ENCODE assay signal across 1 cellular context in the genomic region with DNA sequence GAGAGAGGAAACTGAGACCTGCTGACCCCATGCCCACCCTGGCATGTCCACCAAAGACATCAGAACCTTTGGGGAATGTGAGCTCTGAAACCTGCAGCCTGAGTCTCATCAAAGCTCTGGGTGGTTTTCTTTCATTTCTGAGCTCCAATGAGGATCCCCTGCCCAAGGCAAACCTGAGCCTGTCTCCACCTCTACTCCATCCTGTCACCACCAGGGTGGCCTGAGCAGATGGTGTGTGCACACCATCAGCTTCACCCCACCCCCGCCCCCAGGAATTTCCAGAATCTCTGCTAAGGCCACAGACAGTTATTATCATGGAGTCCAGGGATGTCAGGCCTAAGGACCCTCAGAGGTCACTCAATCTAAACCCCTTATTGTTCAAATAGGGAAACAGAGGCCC.
TF ChIP-seq lines count a peak whose summit lies in the region.

No MANE protein-coding gene starts in this region.

TF ChIP-seq in K562, 482 proteins besides CTCF, POLR2A, EP300 and RAD21 (continued from another document):
- TF ChIP-seq THRA (IDR thresholded peaks at IDR 0.05) (no peak), MTA2 (IDR thresholded peaks at IDR 0.05; ENCODE audit: low read depth) (no peak), SMC3 (conservative IDR thresholded peaks at IDR 0.05; ENCODE audit: insufficient read depth, low read depth, low read length) (no peak), KDM4B (IDR thresholded peaks at IDR 0.05; ENCODE audit: borderline replicate concordance in 2 of 2, low read depth in 1 of 2) (no peak), MAZ (CRISPR knock-in tag; conservative IDR thresholded peaks at IDR 0.05 in 1 of 2, IDR thresholded peaks at IDR 0.05 in 1 of 2) (peak in 1 of 2 experiments; percentile 74; a peak in 2 of 4 replicates), TEAD1 (CRISPR knock-in tag; IDR thresholded peaks at IDR 0.05) (peak in 1 of 2 experiments; percentile 48; a peak in 2 of 4 replicates), TEAD2 (tag; IDR thresholded peaks at IDR 0.05) (peak; percentile 87), BRF2 (IDR thresholded peaks at IDR 0.05; ENCODE audit: borderline replicate concordance, insufficient read depth, insufficient read length) (no peak), BRD4 (IDR thresholded peaks at IDR 0.05) (no peak), TEAD4 (IDR thresholded peaks at IDR 0.05; ENCODE audit: low read length) (peak; percentile 72), TEAD4 (CRISPR knock-in tag; IDR thresholded peaks at IDR 0.05; ENCODE audit: borderline replicate concordance) (no peak)
- TF ChIP-seq, protein P1, sequence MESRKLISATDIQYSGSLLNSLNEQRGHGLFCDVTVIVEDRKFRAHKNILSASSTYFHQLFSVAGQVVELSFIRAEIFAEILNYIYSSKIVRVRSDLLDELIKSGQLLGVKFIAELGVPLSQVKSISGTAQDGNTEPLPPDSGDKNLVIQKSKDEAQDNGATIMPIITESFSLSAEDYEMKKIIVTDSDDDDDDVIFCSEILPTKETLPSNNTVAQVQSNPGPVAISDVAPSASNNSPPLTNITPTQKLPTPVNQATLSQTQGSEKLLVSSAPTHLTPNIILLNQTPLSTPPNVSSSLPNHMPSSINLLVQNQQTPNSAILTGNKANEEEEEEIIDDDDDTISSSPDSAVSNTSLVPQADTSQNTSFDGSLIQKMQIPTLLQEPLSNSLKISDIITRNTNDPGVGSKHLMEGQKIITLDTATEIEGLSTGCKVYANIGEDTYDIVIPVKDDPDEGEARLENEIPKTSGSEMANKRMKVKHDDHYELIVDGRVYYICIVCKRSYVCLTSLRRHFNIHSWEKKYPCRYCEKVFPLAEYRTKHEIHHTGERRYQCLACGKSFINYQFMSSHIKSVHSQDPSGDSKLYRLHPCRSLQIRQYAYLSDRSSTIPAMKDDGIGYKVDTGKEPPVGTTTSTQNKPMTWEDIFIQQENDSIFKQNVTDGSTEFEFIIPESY (CRISPR knock-in tag; IDR thresholded peaks at IDR 0.05) = no peak
- TF ChIP-seq, protein P2, sequence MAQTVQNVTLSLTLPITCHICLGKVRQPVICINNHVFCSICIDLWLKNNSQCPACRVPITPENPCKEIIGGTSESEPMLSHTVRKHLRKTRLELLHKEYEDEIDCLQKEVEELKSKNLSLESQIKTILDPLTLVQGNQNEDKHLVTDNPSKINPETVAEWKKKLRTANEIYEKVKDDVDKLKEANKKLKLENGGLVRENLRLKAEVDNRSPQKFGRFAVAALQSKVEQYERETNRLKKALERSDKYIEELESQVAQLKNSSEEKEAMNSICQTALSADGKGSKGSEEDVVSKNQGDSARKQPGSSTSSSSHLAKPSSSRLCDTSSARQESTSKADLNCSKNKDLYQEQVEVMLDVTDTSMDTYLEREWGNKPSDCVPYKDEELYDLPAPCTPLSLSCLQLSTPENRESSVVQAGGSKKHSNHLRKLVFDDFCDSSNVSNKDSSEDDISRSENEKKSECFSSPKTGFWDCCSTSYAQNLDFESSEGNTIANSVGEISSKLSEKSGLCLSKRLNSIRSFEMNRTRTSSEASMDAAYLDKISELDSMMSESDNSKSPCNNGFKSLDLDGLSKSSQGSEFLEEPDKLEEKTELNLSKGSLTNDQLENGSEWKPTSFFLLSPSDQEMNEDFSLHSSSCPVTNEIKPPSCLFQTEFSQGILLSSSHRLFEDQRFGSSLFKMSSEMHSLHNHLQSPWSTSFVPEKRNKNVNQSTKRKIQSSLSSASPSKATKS (CRISPR knock-in tag; IDR thresholded peaks at IDR 0.05) = no peak
